Comparison of ENCODE assay signal across 17 cellular contexts in genomic region chr10:74548676-74549075, GRCh38.
DNase-seq lines count a peak whose midpoint lies in the region; ATAC-seq and TF ChIP-seq lines count a peak whose summit lies in the region.
"Had no signal": no experiment of that assay in that cellular context is flagged by ENCODE, and none has a peak within 500 bp of the region (broad histone marks: within the 10 kb centered on the region; RNA-seq: fewer than 3 reads in every experiment).

No MANE protein-coding gene starts in this region.

- H3K27me3 Mint-ChIP-seq in Calu3 (ENCODE audit: unreplicated experiment), result no peaks in the 10 kb centered on the region

- intact Hi-C loops in Calu3 (cut with micrococcal nuclease; ENCODE audit: unreplicated experiment), result no loop called here

- peaks cover 6% of the 10 kb centered on the region for H3K4me1 Mint-ChIP-seq in Calu3 (ENCODE audit: low read depth, unreplicated experiment)

- TF ChIP-seq CTCF in Calu3 (IDR thresholded peaks at IDR 0.05; ENCODE audit: unreplicated experiment), result no peak

- no peaks in the 10 kb centered on the region for H3K9me3 Mint-ChIP-seq in Calu3 (ENCODE audit: low read depth, unreplicated experiment)
- H3K9me3 Mint-ChIP-seq: CD8-positive, alpha-beta T cell had no signal

- H3K4me3 Mint-ChIP-seq in Calu3 (ENCODE audit: low read depth, unreplicated experiment), result no peak overlapping the region
- H3K4me3 Mint-ChIP-seq: CD8-positive, alpha-beta T cell had no signal

- no TSS peak for BruUV-seq in Calu3 (replicated peaks; lab: Mats Ljungman, UMichigan)

- no peak for DNase-seq in Calu3
- DNase-seq in HT1080 (ENCODE audit: low read depth), result peak; percentile 40
- peak; percentile 30 to 33 for DNase-seq in dermis microvascular lymphatic vessel endothelial cell (ENCODE audit: low read depth in 2 of 2)
- peak; percentile 4 to 65 for DNase-seq in lung microvascular endothelial cell (ENCODE audit: low read depth in 2 of 2)
- no peak for DNase-seq in dedifferentiated amniotic fluid mesenchymal stem cell (ENCODE audit: extremely low spot score)
- DNase-seq: 8988T; CD8-positive, alpha-beta T cell; H7; NCI-H146; NCI-H2081 treated with DMSO at 0.1 percent for 48 hours; NCI-H510A; NCI-H82; PC-9 had no signal

- peak overlapping the region; percentile 39 for H3K27ac Mint-ChIP-seq in Calu3 (ENCODE audit: unreplicated experiment)
- H3K27ac Mint-ChIP-seq: CD8-positive, alpha-beta T cell had no signal

- H3K36me3 Mint-ChIP-seq in Calu3 (ENCODE audit: insufficient read depth, unreplicated experiment), result no peaks in the 10 kb centered on the region

- ATAC-seq in GM21447 (IDR thresholded peaks at IDR 0.05; ENCODE audit: unreplicated experiment) (no peak), GM19455 (IDR thresholded peaks at IDR 0.05; ENCODE audit: unreplicated experiment) (no peak), HG03045 (IDR thresholded peaks at IDR 0.05; ENCODE audit: unreplicated experiment) (no peak)
- ATAC-seq: CD8-positive, alpha-beta T cell; K562 had no signal

- CTCF ChIA-PET in Calu3 (lab: Charles Lee), result no interaction called here

Comparison
In these comparisons a context has a peak if more than half of its experiments do, and no peak if none do; other contexts are left out.
1. DNase-seq: peak in HT1080 (single experiment), dermis microvascular lymphatic vessel endothelial cell (2 of 2) and lung microvascular endothelial cell (2 of 2); none in Calu3 (single experiment) and dedifferentiated amniotic fluid mesenchymal stem cell (single experiment).